Comparison of ENCODE assay signal across 8 cellular contexts in genomic region chr7:105016083-105017075, GRCh38. TPM values are rescaled to one million over a fixed set of nuclear protein-coding genes. Genes with fewer than 3 reads are reported as not detected.
DNase-seq lines count a peak whose midpoint lies in the region; ATAC-seq, FAIRE-seq and TF ChIP-seq lines count a peak whose summit lies in the region.

No MANE protein-coding gene starts in this region.

- no peak for TF ChIP-seq EP300 in A549 (IDR thresholded peaks at IDR 0.05)

- peak overlapping the region; percentile 100 for H3K4me3 Mint-ChIP-seq in HFFc6

- in situ Hi-C loops in astrocyte of the cerebellum (cut with HindIII; ENCODE audit: low sequenced_read_pairs), result loop anchor here (5.0 kb wide), 1 partner anchor 39 kb away; no protein-coding TSS in a partner anchor

- TF ChIP-seq CTCF in A549 (IDR thresholded peaks at IDR 0.05) (no peak), HFFc6 (IDR thresholded peaks at IDR 0.05) (no peak), astrocyte of the cerebellum (IDR thresholded peaks at IDR 0.05; ENCODE audit: low read depth, low read length, missing control alignments) (no peak)

- no peak for TF ChIP-seq POLR2A in A549 (IDR thresholded peaks at IDR 0.05; ENCODE audit: low read length)

- no peak for TF ChIP-seq RAD21 in A549 (conservative IDR thresholded peaks at IDR 0.05 in 1 of 2, IDR thresholded peaks at IDR 0.05 in 1 of 2)

- peaks cover 35% of the 10 kb centered on the region for H3K36me3 Mint-ChIP-seq in HFFc6 (ENCODE audit: low read depth)

- peaks cover 8% of the 10 kb centered on the region for H3K9me3 Mint-ChIP-seq in HFFc6

- H3K4me1 Mint-ChIP-seq in HFFc6 (ENCODE audit: low read depth), result peaks cover 46% of the 10 kb centered on the region

- H3K27ac Mint-ChIP-seq in HFFc6, result peak overlapping the region; percentile 100

- peak overlapping the region; percentile 90 for H3K4me2 ChIP-seq in A549

- H3K4me3 ChIP-seq in A549 (peak overlapping the region; percentile 90), astrocyte of the cerebellum (ENCODE audit: low read depth, low read length) (peak overlapping the region; percentile 96), mesodermal cell (ENCODE audit: extremely low read depth, insufficient read depth, low read length, poor library complexity, severe bottlenecking) (peak overlapping the region; percentile 95)

- DNase-seq in A549 (ENCODE audit: low read depth in 1 of 2, low spot score in 1 of 2), result no peak
- DNase-seq in HFFc6, result peak; percentile 34
- DNase-seq in astrocyte of the cerebellum (ENCODE audit: low read depth), result no peak
- DNase-seq in stimulated activated CD4-positive, alpha-beta T cell treated with anti-CD3 and anti-CD28 coated beads, Interleukin-4, amount 100 ng/mL, for 24 hours, result no peak
- DNase-seq in activated CD8-positive, alpha-beta memory T cell treated with anti-CD3 and anti-CD28 coated beads for 24 hours, result no peak
- no peak for DNase-seq in activated CD4-positive, alpha-beta T cell treated with anti-CD3 and anti-CD28 coated beads, Interleukin-2, amount 50 U/mL, for 48 hours

- FAIRE-seq in A549 (lab: Jason Lieb, UNC), result no peak

- peaks cover 17% of the 10 kb centered on the region for H3K27me3 Mint-ChIP-seq in HFFc6 (ENCODE audit: insufficient read depth)

- H3K27ac ChIP-seq in A549, result peak overlapping the region; percentile 5 to 100; a peak in 4 of 6 replicates
- H3K27ac ChIP-seq in mesodermal cell (ENCODE audit: low read depth, low read length, severe bottlenecking), result no peak overlapping the region

- 27% methylated on average over 6 of the region's 6 CpGs for WGBS in A549 (ENCODE audit: missing lambda C conversion rate)
- 17 to 33% methylated on average over 1 of the region's 6 CpGs for WGBS in mesodermal cell (ENCODE audit: insufficient coverage in 2 of 2), 2 experiments

- H3K4me1 ChIP-seq in A549 (peaks cover 49% of the 10 kb centered on the region), mesodermal cell (ENCODE audit: control insufficient read depth, insufficient read depth, low read length, poor library complexity, severe bottlenecking) (no peaks in the 10 kb centered on the region)

- POLR2A ChIA-PET in A549 (lab: Yijun Ruan, JAX), result interaction anchor here (0.7 to 10.5 kb wide), 2 partner anchors 33 to 369 kb away, joined by 4 to 132 read pairs; no protein-coding TSS in a partner anchor

- no peaks in the 10 kb centered on the region for H3K9me3 ChIP-seq in A549
- H3K9me3 ChIP-seq in mesodermal cell (ENCODE audit: control insufficient read depth, low read length), result no peaks in the 10 kb centered on the region

- no peaks in the 10 kb centered on the region for H3K36me3 ChIP-seq in mesodermal cell (ENCODE audit: control insufficient read depth, insufficient read depth, low read length)

- ATAC-seq in A549, result no peak
- no peak for ATAC-seq in GM18511 (IDR thresholded peaks at IDR 0.05; ENCODE audit: unreplicated experiment)

- CTCF ChIA-PET in A549 (lab: Yijun Ruan, JAX), result interaction anchor here (0.7 to 3.1 kb wide), 3 partner anchors 33 to 35 kb away, joined by 3 to 13 read pairs (median 4); no protein-coding TSS in a partner anchor

TF ChIP-seq in A549, 52 proteins besides CTCF, POLR2A, EP300 and RAD21:
- TF ChIP-seq KDM5A (IDR thresholded peaks at IDR 0.05) (no peak), REST (IDR thresholded peaks at IDR 0.05) (no peak), ZNF302 (CRISPR knock-in tag; IDR thresholded peaks at IDR 0.05) (no peak), ATOH8 (CRISPR knock-in tag; IDR thresholded peaks at IDR 0.05; ENCODE audit: low read depth) (no peak), TP53 (CRISPR knock-in tag; IDR thresholded peaks at IDR 0.05) (no peak), FOXS1 (CRISPR knock-in tag; IDR thresholded peaks at IDR 0.05) (no peak), BCL3 (IDR thresholded peaks at IDR 0.05) (no peak), ESRRA (IDR thresholded peaks at IDR 0.05; ENCODE audit: borderline replicate concordance, low read length) (no peak), TFCP2L1 (CRISPR knock-in tag; IDR thresholded peaks at IDR 0.05) (no peak), CBX2 (IDR thresholded peaks at IDR 0.05; ENCODE audit: borderline replicate concordance, low read depth) (no peak)
TF ChIP-seq in A549: peak in this region for 0.

RNA-seq across cellular contexts. Expression of gene KMT2E, which starts 2.4 kb away (rescaled TPM):
- polyA plus RNA-seq in A549 (2011; rRNA removed), result 9.4 and 30.2 TPM in 2 replicates
- polyA plus RNA-seq in A549 (2012; cell fraction: cytosol; rRNA removed), result 3.6 and 4.6 TPM in 2 replicates
- polyA plus RNA-seq in A549 (2012; cell fraction: nucleus; rRNA removed), result 4.9 and 13.6 TPM in 2 replicates
- 17.2 to 23.4 TPM (median 19.3 TPM) in 3 replicates for polyA plus RNA-seq in A549 (2017; fragmentation: RNase III; extraction: RNeasy Plus Mini Kit Qiagen cat#74134 plus additional on column Dnase treatment)
- 56.7 and 57.6 TPM in 2 replicates for polyA minus RNA-seq in A549 (2011; rRNA and poly(A)+ RNA removed)
- total RNA-seq in HFFc6 (2021; fragmentation: NEBNext Ultra II Directional; extraction: Animal tissue kit (Norgen Biotek cat#: 25700)), result 10 to 100 TPM; 39.7 to 53.4 (median 50.1) TPM
- polyA plus RNA-seq in mesodermal cell (2013, experiment 1 of 2), result 44.2 TPM
- polyA plus RNA-seq in mesodermal cell (2013, experiment 2 of 2), result 43.7 TPM
